15 cellular contexts compared by ENCODE assay signal in genomic region chr11:97332271-97332670, GRCh38.
"Had no signal": no experiment of that assay in that cellular context is flagged by ENCODE, and none has a peak within 500 bp of the region (broad histone marks: within the 10 kb centered on the region; RNA-seq: fewer than 3 reads in every experiment).

No MANE protein-coding gene starts in this region.

- DNase-seq: activated CD4-positive, alpha-beta memory T cell treated with anti-CD3 and anti-CD28 coated beads, Interleukin-2, amount 10 ng/mL, durations not matched to agents 7 days and 5 days; activated CD4-positive, alpha-beta T cell treated with anti-CD3 and anti-CD28 coated beads for 48 hours; activated CD4-positive, CD25-positive, alpha-beta regulatory T cell; activated CD8-positive, alpha-beta memory T cell treated with anti-CD3 and anti-CD28 coated beads, Interleukin-2, amount 10 ng/mL, durations not matched to agents 7 days and 5 days; effector CD8-positive, alpha-beta T cell; heart left ventricle; left ventricle myocardium inferior; mammary epithelial cell; stimulated activated CD4-positive, alpha-beta T cell treated with anti-CD3 and anti-CD28 coated beads, Interleukin-2, amount 100 ng/mL, for 24 hours; stimulated activated naive CD8-positive, alpha-beta T cell treated with anti-CD3 and anti-CD28 coated beads, Interleukin-15, Interleukin-2, amounts not matched to agents 100 U/mL and 50 U/mL, for 24 hours; substantia nigra; tibial artery had no signal

- H3K27me3 ChIP-seq: esophagus muscularis mucosa, gastroesophageal sphincter, heart left ventricle, right atrium auricular region, tibial artery had no signal

- H3K4me3 ChIP-seq: esophagus muscularis mucosa, gastroesophageal sphincter, heart left ventricle, left ventricle myocardium inferior, right atrium auricular region, tibial artery had no signal

- H3K36me3 ChIP-seq: esophagus muscularis mucosa, gastroesophageal sphincter, heart left ventricle, left ventricle myocardium inferior, right atrium auricular region, tibial artery had no signal

- H3K9me3 ChIP-seq: esophagus muscularis mucosa, gastroesophageal sphincter, heart left ventricle, left ventricle myocardium inferior, right atrium auricular region, tibial artery had no signal

- H3K27ac ChIP-seq: esophagus muscularis mucosa, gastroesophageal sphincter, heart left ventricle, left ventricle myocardium inferior, right atrium auricular region, tibial artery had no signal

- ATAC-seq: activated CD8-positive, alpha-beta memory T cell treated with anti-CD3 and anti-CD28 coated beads, Interleukin-2, amount 10 ng/mL, durations not matched to agents 7 days and 5 days; gastroesophageal sphincter; heart left ventricle; stimulated activated naive CD8-positive, alpha-beta T cell treated with anti-CD3 and anti-CD28 coated beads, Interleukin-15, Interleukin-2, amounts not matched to agents 100 U/mL and 50 U/mL, for 24 hours had no signal

- H3K4me1 ChIP-seq: esophagus muscularis mucosa, gastroesophageal sphincter, heart left ventricle, left ventricle myocardium inferior, right atrium auricular region, tibial artery had no signal
